20 cellular contexts compared by ENCODE assay signal in genomic region chr16:47533744-47534292, GRCh38.
"Had no signal": no experiment of that assay in that cellular context is flagged by ENCODE, and none has a peak within 500 bp of the region (broad histone marks: within the 10 kb centered on the region; RNA-seq: fewer than 3 reads in every experiment).

No MANE protein-coding gene starts in this region.

- H3K4me3 ChIP-seq: MG63 had no signal

- H3K9ac ChIP-seq: SK-N-SH had no signal

- H3K9me3 ChIP-seq: MG63, SK-N-SH had no signal

- H3K27me3 ChIP-seq: MG63 had no signal

- H3K27me3 Mint-ChIP-seq: IgD-negative memory B cell had no signal

- H3K4me1 Mint-ChIP-seq: IgD-negative memory B cell had no signal

- H3K4me2 ChIP-seq: SK-N-SH had no signal

- H3K27ac ChIP-seq: HL-60, RWPE1 had no signal

- DNase-seq: KBM-7, MG63, NCI-H1092, NCI-H1436, NCI-H187, NCI-H2029, NCI-H2081 treated with DMSO at 0.1 percent for 48 hours, NCI-H2171, NCI-H226, NCI-H446, NCI-H510A, NCI-H524 treated with DMSO at 0.1 percent for 48 hours, NCI-H69, NCI-H774, SHP77, SK-N-SH, SW 1271 had no signal

- H3K36me3 ChIP-seq: MG63 had no signal
